ENCODE assay signal across 11 cellular contexts in genomic region chr6:46138281-46138680, GRCh38. TPM values are rescaled to one million over a fixed set of nuclear protein-coding genes. Genes with fewer than 3 reads are reported as not detected.
DNase-seq lines count a peak whose midpoint lies in the region; ATAC-seq and TF ChIP-seq lines count a peak whose summit lies in the region.
"Had no signal": no experiment of that assay in that cellular context is flagged by ENCODE, and none has a peak within 500 bp of the region (broad histone marks: within the 10 kb centered on the region; RNA-seq: fewer than 3 reads in every experiment).

No MANE protein-coding gene starts in this region.

- intact Hi-C loops in natural killer cell (cut with micrococcal nuclease) = no loop called here

- POLR2A ChIA-PET in T-cell (lab: Charles Lee) = interaction anchor here in 1 of 2 donors (0.6 kb wide), 1 partner anchor 48 kb away, joined by 4 read pairs; no protein-coding TSS in a partner anchor

- peak overlapping the region; percentile 19 to 35 for H3K27ac Mint-ChIP-seq in natural killer cell
- no peak overlapping the region for H3K27ac Mint-ChIP-seq in natural killer cell treated with Interleukin-12 subunit alpha and Interleukin-12 subunit beta and Interleukin-15 and Interleukin-18, amount 100 ng/mL, for 72 hours
- no peak overlapping the region for H3K27ac Mint-ChIP-seq in T-cell

- DNase-seq in natural killer cell (no peak), NCI-H1092 (lab: John Stamatoyannopoulos, UW) (peak; percentile 3), T-cell (no peak), NCI-H446 treated with DMSO at 0.1 percent for 48 hours (lab: John Stamatoyannopoulos, UW) (no peak), RKO (ENCODE audit: low spot score) (no peak)
- DNase-seq in natural killer cell treated with Interleukin-12 subunit alpha and Interleukin-12 subunit beta and Interleukin-15 and Interleukin-18, amount 100 ng/mL, for 72 hours (ENCODE audit: low spot score) = no peak
- no peak for DNase-seq in activated naive CD4-positive, alpha-beta T cell treated with anti-CD3 and anti-CD28 coated beads, Interleukin-2, amount 50 U/mL, for 16 hours
- DNase-seq: activated CD8-positive, alpha-beta memory T cell treated with anti-CD3 and anti-CD28 coated beads for 24 hours; mammary epithelial cell; PC-9 had no signal

- H3K36me3 Mint-ChIP-seq in natural killer cell (no peaks in the 10 kb centered on the region), T-cell (peaks cover 17% of the 10 kb centered on the region)
- H3K36me3 Mint-ChIP-seq in natural killer cell treated with Interleukin-12 subunit alpha and Interleukin-12 subunit beta and Interleukin-15 and Interleukin-18, amount 100 ng/mL, for 72 hours = peaks cover 6% of the 10 kb centered on the region

- H3K4me3 Mint-ChIP-seq in natural killer cell (peak overlapping the region; percentile 11), T-cell (no peak overlapping the region)
- H3K4me3 Mint-ChIP-seq in natural killer cell treated with Interleukin-12 subunit alpha and Interleukin-12 subunit beta and Interleukin-15 and Interleukin-18, amount 100 ng/mL, for 72 hours = no peak overlapping the region

- H3K9me3 Mint-ChIP-seq in natural killer cell (no peaks in the 10 kb centered on the region), T-cell (no peaks in the 10 kb centered on the region)
- H3K9me3 Mint-ChIP-seq in natural killer cell treated with Interleukin-12 subunit alpha and Interleukin-12 subunit beta and Interleukin-15 and Interleukin-18, amount 100 ng/mL, for 72 hours = no peaks in the 10 kb centered on the region

- CTCF ChIA-PET in T-cell (lab: Charles Lee) = interaction anchor here (0.6 to 1.9 kb wide), 4 partner anchors 8 to 909 kb away, joined by 3 to 5 read pairs (median 4); partner anchors contain the start of gene ENPP4 (in 1 of the 2)

- peaks cover 59 to 61% of the 10 kb centered on the region in 2 donors for H3K4me1 Mint-ChIP-seq in natural killer cell
- peaks cover 46 to 54% of the 10 kb centered on the region in 2 donors for H3K4me1 Mint-ChIP-seq in natural killer cell treated with Interleukin-12 subunit alpha and Interleukin-12 subunit beta and Interleukin-15 and Interleukin-18, amount 100 ng/mL, for 72 hours (ENCODE audit: low read depth in 2 of 2)
- H3K4me1 Mint-ChIP-seq in T-cell = peaks cover 34 to 50% (median 40%) of the 10 kb centered on the region in 3 donors

- ATAC-seq in natural killer cell = no peak
- no peak for ATAC-seq in natural killer cell treated with Interleukin-12 subunit alpha and Interleukin-12 subunit beta and Interleukin-15 and Interleukin-18, amount 100 ng/mL, for 72 hours
- peak; percentile 74 for ATAC-seq in HG02852 (IDR thresholded peaks at IDR 0.05; ENCODE audit: unreplicated experiment)
- ATAC-seq in T-cell (replicated peaks in 1 of 4) = no peak

- H3K27me3 Mint-ChIP-seq in natural killer cell (ENCODE audit: low read depth in 2 of 2) (no peaks in the 10 kb centered on the region), T-cell (no peaks in the 10 kb centered on the region)
- no peaks in the 10 kb centered on the region for H3K27me3 Mint-ChIP-seq in natural killer cell treated with Interleukin-12 subunit alpha and Interleukin-12 subunit beta and Interleukin-15 and Interleukin-18, amount 100 ng/mL, for 72 hours

- TF ChIP-seq CTCF in natural killer cell (IDR thresholded peaks at IDR 0.05) = no peak

RNA-seq across cellular contexts. Expression of gene ENPP4, which starts 8.5 kb away (rescaled TPM):
- total RNA-seq in natural killer cell = 10 to 100 TPM; 25.0 to 45.0 (median 26.6) TPM
- 10 to 100 TPM in 1 of 2 donors, 1 to 10 TPM in 1; 7.6 to 25.5 TPM for total RNA-seq in natural killer cell treated with Interleukin-12 subunit alpha and Interleukin-12 subunit beta and Interleukin-15 and Interleukin-18, amount 100 ng/mL, for 72 hours
- 1 to 10 TPM; 6.3 to 9.4 (median 8.1) TPM for total RNA-seq in T-cell

RNA-seq across cellular contexts. Expression of gene ENPP5, which starts 32.5 kb away (rescaled TPM):
- 10 to 100 TPM in 1 of 3 donors, 1 to 10 TPM in 2; 9.3 to 13.4 (median 9.6) TPM for total RNA-seq in natural killer cell
- 1 to 10 TPM in 1 of 2 donors, under 1 TPM in 1; 0.14 to 1.0 TPM for total RNA-seq in natural killer cell treated with Interleukin-12 subunit alpha and Interleukin-12 subunit beta and Interleukin-15 and Interleukin-18, amount 100 ng/mL, for 72 hours
- total RNA-seq in T-cell = 1 to 10 TPM in 1 of 5 donors, under 1 TPM in 4; 0.38 to 1.7 (median 0.70) TPM

Comparison
In these comparisons a context has a peak if more than half of its experiments do, and no peak if none do; other contexts are left out.
1. H3K27ac Mint-ChIP-seq: peak in natural killer cell (2 of 2); none in natural killer cell treated with Interleukin-12 subunit alpha and Interleukin-12 subunit beta and Interleukin-15 and Interleukin-18, amount 100 ng/mL, for 72 hours (0 of 2) and T-cell (0 of 2).